In genomic region chr13:31172001-31172400, GRCh38 we compare ENCODE assay signal across 1 cellular context.
TF ChIP-seq lines count a peak whose summit lies in the region.

No MANE protein-coding gene starts in this region.

TF ChIP-seq in GM23338, 12 proteins besides CTCF, POLR2A, EP300 and RAD21 (continued from another document):
- TF ChIP-seq ZNF462 (CRISPR knock-in tag; IDR thresholded peaks at IDR 0.05) = no peak
- no peak for TF ChIP-seq REST (IDR thresholded peaks at IDR 0.05; ENCODE audit: unreplicated experiment)
- no peak for TF ChIP-seq NANOG (IDR thresholded peaks at IDR 0.05; ENCODE audit: borderline replicate concordance)
- no peak for TF ChIP-seq EZH2 (IDR thresholded peaks at IDR 0.05; ENCODE audit: low read depth, unreplicated experiment)
- no peak for TF ChIP-seq STAT1 (IDR thresholded peaks at IDR 0.05; ENCODE audit: unreplicated experiment)
- no peak for TF ChIP-seq CREB1 (CRISPR knock-in tag; IDR thresholded peaks at IDR 0.05; ENCODE audit: low read depth)
- TF ChIP-seq POLR2AphosphoS5 (IDR thresholded peaks at IDR 0.05; ENCODE audit: low read depth) = no peak
- no peak for TF ChIP-seq EZH2phosphoT487 (IDR thresholded peaks at IDR 0.05; ENCODE audit: unreplicated experiment)
- TF ChIP-seq ZNF331 (CRISPR knock-in tag; IDR thresholded peaks at IDR 0.05; ENCODE audit: low read depth) = no peak
- no peak for TF ChIP-seq ETS1 (IDR thresholded peaks at IDR 0.05)
